ENCODE assay signal across 21 cellular contexts in the genomic region with DNA sequence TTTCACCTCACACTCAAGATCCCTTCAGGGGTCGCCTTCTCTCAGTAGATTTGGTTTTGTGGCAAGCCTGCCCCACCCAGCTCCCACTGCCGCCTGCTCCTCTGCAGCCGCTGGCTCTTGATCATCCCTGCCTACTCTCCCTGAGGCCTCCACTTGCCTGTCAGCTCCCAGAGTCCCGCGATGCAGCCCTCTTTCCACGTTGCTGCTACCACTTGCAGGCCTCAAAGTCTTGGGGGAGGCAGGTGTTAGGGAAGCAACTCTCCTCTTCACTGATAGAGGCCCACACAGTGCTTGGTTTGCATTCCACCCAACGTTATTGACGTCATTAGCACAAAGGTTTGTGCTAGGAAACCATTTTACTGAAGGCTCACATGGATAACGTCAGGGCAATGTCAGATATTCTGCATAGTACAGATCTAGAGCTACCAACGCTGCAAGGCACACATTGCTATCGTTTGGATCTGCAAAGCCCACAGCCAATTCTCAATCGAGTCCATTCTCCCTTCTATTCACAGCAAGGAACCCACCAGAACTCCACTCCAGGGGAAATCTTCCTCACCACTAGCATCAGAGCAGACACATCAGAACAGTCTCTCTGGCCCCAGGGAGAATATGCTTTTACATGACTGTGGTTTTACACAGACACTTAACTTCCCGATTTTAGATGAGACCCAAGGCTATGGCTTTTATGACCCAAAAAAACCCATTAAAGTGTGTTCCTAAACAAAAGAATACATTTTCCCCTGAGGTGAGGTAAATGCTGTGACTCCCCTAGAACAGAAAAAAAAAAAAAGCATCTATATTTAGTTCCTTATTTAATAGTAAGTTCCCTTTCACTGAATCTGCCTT.
DNase-seq lines count a peak whose midpoint lies in the region; ATAC-seq and TF ChIP-seq lines count a peak whose summit lies in the region.
"Had no signal": no experiment of that assay in that cellular context is flagged by ENCODE, and none has a peak within 500 bp of the region (broad histone marks: within the 10 kb centered on the region; RNA-seq: fewer than 3 reads in every experiment).

No MANE protein-coding gene starts in this region.

- no peaks in the 10 kb centered on the region for H3K9me3 Mint-ChIP-seq in GM23338
- H3K9me3 Mint-ChIP-seq: activated T-cell treated with anti-CD3 and anti-CD28 coated beads, Interleukin-2, amount 50 U/mL, for 24 hours; effector memory CD8-positive, alpha-beta T cell had no signal

- no peak for TF ChIP-seq RAD21 in SK-N-SH (IDR thresholded peaks at IDR 0.05; ENCODE audit: low read length)

- H3K9me2 ChIP-seq in SK-N-SH (no peaks in the 10 kb centered on the region), GM23338 (ENCODE audit: insufficient read depth) (no peaks in the 10 kb centered on the region)

- H4K20me1 ChIP-seq in SK-N-SH (ENCODE audit: insufficient read depth) (no peaks in the 10 kb centered on the region), GM23338 (replicated peaks; ENCODE audit: insufficient read depth) (no peaks in the 10 kb centered on the region)

- H3K4me1 ChIP-seq in SK-N-SH (ENCODE audit: control insufficient read depth in 1 of 2, insufficient read depth in 2 of 2, low read depth in 1 of 2, low read length in 1 of 2) (peaks cover 0 to 36% of the 10 kb centered on the region in 2 experiments; a peak in 2 of 4 replicates), GM23338 (ENCODE audit: insufficient read depth) (peaks cover 14% of the 10 kb centered on the region; the same call in 1 of the 2 replicates)
- H3K4me1 ChIP-seq: esophagus squamous epithelium, spleen, uterus had no signal

- H3K9ac ChIP-seq in SK-N-SH (no peak overlapping the region), SK-N-MC (ENCODE audit: insufficient read length) (no peak overlapping the region)

- no peak for TF ChIP-seq CTCF in SK-N-SH (IDR thresholded peaks at IDR 0.05)
- no peak for TF ChIP-seq CTCF in GM23338 (conservative IDR thresholded peaks at IDR 0.05; ENCODE audit: low read depth in 2 of 2)

- H3K27ac Mint-ChIP-seq in GM23338 = no peak overlapping the region
- H3K27ac Mint-ChIP-seq: activated CD8-positive, alpha-beta T cell treated with anti-CD3 and anti-CD28 coated beads, Interleukin-2, amount 10 ng/mL, durations not matched to agents 7 days and 5 days; activated T-cell treated with anti-CD3 and anti-CD28 coated beads, Interleukin-2, amount 50 U/mL, for 24 hours; effector memory CD8-positive, alpha-beta T cell had no signal

- H3K36me3 ChIP-seq in SK-N-SH (replicated peaks in 1 of 2; ENCODE audit: control insufficient read depth in 1 of 2, insufficient read depth in 2 of 2, low read length in 1 of 2) = no peaks in the 10 kb centered on the region
- H3K36me3 ChIP-seq in GM23338 (ENCODE audit: insufficient read depth) = no peaks in the 10 kb centered on the region
- no peaks in the 10 kb centered on the region for H3K36me3 ChIP-seq in SK-N-MC (ENCODE audit: insufficient read depth, low read length)
- H3K36me3 ChIP-seq: esophagus squamous epithelium, spleen, uterus had no signal

- H3K4me3 ChIP-seq in SK-N-SH (ENCODE audit: low read depth in 2 of 2, low read length in 1 of 2) = no peak overlapping the region
- H3K4me3 ChIP-seq in GM23338 = no peak overlapping the region
- no peak overlapping the region for H3K4me3 ChIP-seq in SK-N-MC
- H3K4me3 ChIP-seq: esophagus squamous epithelium, spleen, uterus had no signal

- no peak overlapping the region for H3K4me2 ChIP-seq in SK-N-SH
- H3K4me2 ChIP-seq in GM23338 = no peak overlapping the region

- H3K9me3 ChIP-seq in SK-N-SH = no peaks in the 10 kb centered on the region
- no peaks in the 10 kb centered on the region for H3K9me3 ChIP-seq in SK-N-MC (ENCODE audit: low read depth, low read length)
- H3K9me3 ChIP-seq: esophagus squamous epithelium, spleen, uterus had no signal

- H3K4me3 Mint-ChIP-seq in GM23338 = no peak overlapping the region
- H3K4me3 Mint-ChIP-seq: activated CD8-positive, alpha-beta T cell treated with anti-CD3 and anti-CD28 coated beads, Interleukin-2, amount 10 ng/mL, durations not matched to agents 7 days and 5 days; activated T-cell treated with anti-CD3 and anti-CD28 coated beads, Interleukin-2, amount 50 U/mL, for 24 hours; effector memory CD8-positive, alpha-beta T cell had no signal

- ATAC-seq in SK-N-SH treated with all-trans-retinoic acid at 6 μM for 48 hours (no peak; the same call in 2 of the 3 replicates), GM23338 (peak; percentile 39)
- ATAC-seq: activated CD8-positive, alpha-beta T cell treated with anti-CD3 and anti-CD28 coated beads, Interleukin-2, amount 10 ng/mL, durations not matched to agents 7 days and 5 days; effector memory CD8-positive, alpha-beta T cell; left lobe of liver had no signal

- DNase-seq in SK-N-SH = peak; percentile 32
- no peak for DNase-seq in GM23338 (ENCODE audit: low spot score)
- peak; percentile 39 for DNase-seq in SK-N-MC (ENCODE audit: low read depth, low spot score)
- peak; percentile 27 for DNase-seq in retina
- DNase-seq in activated CD4-positive, CD25-positive, alpha-beta regulatory T cell (lab: John Stamatoyannopoulos, UW) = no peak
- no peak for DNase-seq in cortex of kidney (lab: John Stamatoyannopoulos, UW)
- DNase-seq in DMS79 (lab: John Stamatoyannopoulos, UW) = no peak
- DNase-seq: activated CD8-positive, alpha-beta T cell treated with anti-CD3 and anti-CD28 coated beads, Interleukin-2, amount 10 ng/mL, durations not matched to agents 7 days and 5 days; activated naive CD4-positive, alpha-beta T cell treated with anti-CD3 and anti-CD28 coated beads, Interleukin-2, amount 50 U/mL, for 16 hours; activated T-cell treated with anti-CD3 and anti-CD28 coated beads, Interleukin-2, amount 50 U/mL, for 24 hours; DMS 273 treated with DMSO at 0.1 percent for 48 hours; effector memory CD8-positive, alpha-beta T cell; esophagus squamous epithelium; NCI-H187; SHP77; spleen; stimulated activated CD8-positive, alpha-beta memory T cell treated with anti-CD3 and anti-CD28 coated beads, Interleukin-4, amount 100 ng/mL, for 48 hours; substantia nigra; uterus had no signal

- H3K27me3 ChIP-seq in SK-N-SH (ENCODE audit: insufficient read depth) (no peaks in the 10 kb centered on the region), GM23338 (ENCODE audit: insufficient read depth) (no peaks in the 10 kb centered on the region)
- H3K27me3 ChIP-seq: esophagus squamous epithelium, spleen, uterus had no signal

- no peak for TF ChIP-seq EP300 in SK-N-SH (IDR thresholded peaks at IDR 0.05; ENCODE audit: borderline replicate concordance in 1 of 2, low read depth in 1 of 2, low read length in 1 of 2)

- H3K27me3 Mint-ChIP-seq in GM23338 (ENCODE audit: insufficient read depth, low read depth, poor library complexity) = no peaks in the 10 kb centered on the region
- H3K27me3 Mint-ChIP-seq: activated T-cell treated with anti-CD3 and anti-CD28 coated beads, Interleukin-2, amount 50 U/mL, for 24 hours; effector memory CD8-positive, alpha-beta T cell had no signal

- H2AFZ ChIP-seq in SK-N-SH (ENCODE audit: low read depth) (no peak overlapping the region), GM23338 (peak overlapping the region; percentile 63)

- POLR2A ChIA-PET in SK-N-SH (lab: Yijun Ruan, JAX) = interaction anchor here (0.7 kb wide), 1 partner anchor 809 kb away, joined by 3 read pairs; no protein-coding TSS in a partner anchor

- no peaks in the 10 kb centered on the region for H3K79me2 ChIP-seq in SK-N-SH (ENCODE audit: insufficient read depth)
- H3K79me2 ChIP-seq in GM23338 (replicated peaks; ENCODE audit: insufficient read depth) = no peaks in the 10 kb centered on the region

- no peaks in the 10 kb centered on the region for H3K36me3 Mint-ChIP-seq in GM23338 (ENCODE audit: low read depth)

- H3F3A ChIP-seq in SK-N-SH (replicated peaks; ENCODE audit: insufficient read depth) (no peaks in the 10 kb centered on the region), GM23338 (replicated peaks; ENCODE audit: low read depth) (no peaks in the 10 kb centered on the region)

- H3K27ac ChIP-seq in SK-N-SH (ENCODE audit: low read depth in 2 of 2, low read length in 1 of 2) (peak overlapping the region in 1 of 2 experiments; percentile 78; a peak in 2 of 4 replicates), GM23338 (ENCODE audit: low read depth) (no peak overlapping the region), SK-N-MC (no peak overlapping the region)
- H3K27ac ChIP-seq: esophagus squamous epithelium, spleen, uterus had no signal

- peaks cover 15% of the 10 kb centered on the region for H3K4me1 Mint-ChIP-seq in GM23338

- 63% methylated on average over 13 of the region's 13 CpGs for WGBS in SK-N-SH (ENCODE audit: low lambda C conversion rate)

- CTCF ChIA-PET in SK-N-SH (lab: Yijun Ruan, JAX) = interaction anchor here (0.9 kb wide), 1 partner anchor 144 kb away, joined by 3 read pairs; no protein-coding TSS in a partner anchor

TF ChIP-seq in SK-N-SH, 30 proteins besides CTCF, POLR2A, EP300 and RAD21 (continues in another document):
- TF ChIP-seq SMC3 (IDR thresholded peaks at IDR 0.05; ENCODE audit: low read depth, low read length) = 0 out of 2 replicates have a peak, but pooled peaks have one; percentile 7
- TF ChIP-seq GATA2 (CRISPR knock-in tag; IDR thresholded peaks at IDR 0.05) = peak; percentile 43; the same call in 1 of the 2 replicates
- no peak for TF ChIP-seq GABPA (IDR thresholded peaks at IDR 0.05; ENCODE audit: low read depth)
- no peak for TF ChIP-seq TAF1 (IDR thresholded peaks at IDR 0.05; ENCODE audit: borderline replicate concordance, low read depth, low read length)

TF ChIP-seq in SK-N-SH treated with all-trans-retinoic acid at 6 μM for 48 hours, 23 proteins besides CTCF, POLR2A, EP300 and RAD21 (continues in another document):
- TF ChIP-seq ZNF70 (CRISPR knock-in tag; IDR thresholded peaks at IDR 0.05) = no peak
- TF ChIP-seq CSDC2 (CRISPR knock-in tag; IDR thresholded peaks at IDR 0.05) = no peak

TF ChIP-seq in GM23338, 12 proteins besides CTCF, POLR2A, EP300 and RAD21 (continues in another document):
- no peak for TF ChIP-seq CREB1 (CRISPR knock-in tag; IDR thresholded peaks at IDR 0.05; ENCODE audit: low read depth)

Comparison
In these comparisons a context has a peak if more than half of its experiments do, and no peak if none do; other contexts are left out.
1. DNase-seq: peak in SK-N-SH (single experiment), SK-N-MC (single experiment) and retina (single experiment); none in GM23338 (single experiment), activated CD4-positive, CD25-positive, alpha-beta regulatory T cell (0 of 4), cortex of kidney (single experiment) and DMS79 (single experiment).